Comparison of ENCODE assay signal across 8 cellular contexts in the genomic region with DNA sequence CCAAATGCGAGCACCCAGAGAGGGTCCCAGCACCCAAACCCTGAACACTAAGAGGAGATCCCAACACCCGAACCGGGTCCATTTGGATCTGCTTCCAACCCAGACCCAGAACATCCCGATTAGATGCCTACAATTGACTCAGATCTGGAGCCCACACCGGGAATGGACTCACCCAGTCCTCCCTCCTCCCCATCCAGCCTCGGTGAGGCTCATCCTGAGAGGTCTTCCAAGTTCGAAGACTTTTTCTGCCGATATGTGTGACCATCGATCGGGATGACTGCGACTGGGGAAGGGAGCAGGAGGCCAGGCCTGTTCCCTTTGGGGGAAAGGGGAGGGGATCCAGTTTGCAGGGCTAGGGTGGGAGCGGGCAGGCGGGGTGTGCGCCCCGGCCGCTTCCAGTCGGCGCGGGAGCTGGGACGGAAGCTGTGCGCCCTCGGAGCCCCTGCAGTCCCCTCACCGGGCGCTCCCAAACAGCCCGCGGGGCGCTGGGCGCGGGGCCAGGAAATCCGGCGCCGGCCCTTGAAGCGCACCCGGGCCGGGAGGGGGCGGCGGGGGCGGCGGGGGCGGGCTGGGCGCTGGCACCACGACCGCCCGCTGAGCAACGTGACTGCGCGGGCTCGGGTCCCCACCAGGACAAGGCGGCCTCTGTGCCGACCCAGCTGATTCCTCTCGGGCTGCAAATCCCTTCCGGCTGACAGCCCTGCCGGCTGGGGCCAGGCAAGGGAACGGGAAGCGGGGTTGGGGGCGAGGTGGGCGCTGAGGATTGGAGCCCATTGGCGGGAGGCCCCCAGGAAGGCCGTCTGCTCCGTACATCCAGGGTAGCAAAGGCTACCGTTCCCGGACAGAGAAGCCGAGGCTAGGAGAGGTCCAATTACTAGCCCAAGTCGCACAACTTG.
DNase-seq lines count a peak whose midpoint lies in the region; ATAC-seq and TF ChIP-seq lines count a peak whose summit lies in the region.

No MANE protein-coding gene starts in this region.

- TF ChIP-seq POLR2A in stomach (IDR thresholded peaks at IDR 0.05), result no peak

- no peaks in the 10 kb centered on the region for H3K36me3 ChIP-seq in iPS-15b (ENCODE audit: control insufficient read depth, insufficient read depth, low read length)
- H3K36me3 ChIP-seq in stomach, result no peaks in the 10 kb centered on the region

- 9 to 40% (median 10%) methylated on average over 13 to 64 of the region's 64 CpGs for WGBS in stomach, 5 donors

- H3K9me3 ChIP-seq in iPS-15b (ENCODE audit: control insufficient read depth, insufficient read depth, low read length) (no peaks in the 10 kb centered on the region), stomach (no peaks in the 10 kb centered on the region)

- H3K4me1 ChIP-seq in iPS-15b (ENCODE audit: control insufficient read depth, insufficient read depth, low read length), result peaks cover 6% of the 10 kb centered on the region
- H3K4me1 ChIP-seq in stomach, result peaks cover 17 to 30% (median 21%) of the 10 kb centered on the region in 4 donors

- peak overlapping the region; percentile 82 for H3K4me3 Mint-ChIP-seq in activated naive CD4-positive, alpha-beta T cell treated with anti-CD3 and anti-CD28 coated beads, Interleukin-2, amount 50 U/mL, for 24 hours

- H3K36me3 Mint-ChIP-seq in activated naive CD4-positive, alpha-beta T cell treated with anti-CD3 and anti-CD28 coated beads, Interleukin-2, amount 50 U/mL, for 24 hours, result no peaks in the 10 kb centered on the region

- intact Hi-C loops in stomach (cut with DNase I; ENCODE audit: low total_unique reads), result loop anchor here (10.0 kb wide), 1 partner anchor 133 kb away; no protein-coding TSS in a partner anchor

- peak overlapping the region in 2 of 5 donors; percentile 20 to 67 for H3K27ac ChIP-seq in stomach

- DNase-seq in activated naive CD4-positive, alpha-beta T cell treated with Interleukin-2 at 50 U/mL for 16 hours, result peak; percentile 11
- no peak for DNase-seq in activated naive CD4-positive, alpha-beta T cell treated with anti-CD3 and anti-CD28 coated beads, Interleukin-2, amount 50 U/mL, for 16 hours
- no peak for DNase-seq in stomach
- DNase-seq in stimulated activated CD4-positive, alpha-beta T cell treated with anti-CD3 and anti-CD28 coated beads, Interleukin-4, amount 100 ng/mL, for 24 hours, result no peak
- no peak for DNase-seq in middle frontal gyrus (ENCODE audit: extremely low spot score, low spot score)

- H3K4me3 ChIP-seq in iPS-15b (ENCODE audit: low read depth, low read length) (peak overlapping the region; percentile 3), stomach (peak overlapping the region; percentile 44 to 52 (median 48))

- TF ChIP-seq CTCF in stomach (IDR thresholded peaks at IDR 0.05), result no peak

- H3K27me3 Mint-ChIP-seq in activated naive CD4-positive, alpha-beta T cell treated with anti-CD3 and anti-CD28 coated beads, Interleukin-2, amount 50 U/mL, for 24 hours, result no peaks in the 10 kb centered on the region

- H3K9ac ChIP-seq in iPS-15b (ENCODE audit: low read depth, low read length), result no peak overlapping the region

- H3K4me1 Mint-ChIP-seq in activated naive CD4-positive, alpha-beta T cell treated with anti-CD3 and anti-CD28 coated beads, Interleukin-2, amount 50 U/mL, for 24 hours, result peaks cover 6% of the 10 kb centered on the region

- no peaks in the 10 kb centered on the region for H3K9me3 Mint-ChIP-seq in activated naive CD4-positive, alpha-beta T cell treated with anti-CD3 and anti-CD28 coated beads, Interleukin-2, amount 50 U/mL, for 24 hours

- ATAC-seq in HG02623 (IDR thresholded peaks at IDR 0.05; ENCODE audit: unreplicated experiment), result no peak

- no peak for TF ChIP-seq EP300 in stomach (IDR thresholded peaks at IDR 0.05)

- H3K27ac Mint-ChIP-seq in activated naive CD4-positive, alpha-beta T cell treated with anti-CD3 and anti-CD28 coated beads, Interleukin-2, amount 50 U/mL, for 24 hours, result no peak overlapping the region

- H3K27me3 ChIP-seq in iPS-15b (ENCODE audit: control insufficient read depth, insufficient read depth, low read length), result peaks cover 6% of the 10 kb centered on the region
- peaks cover 0 to 9% (median 0%) of the 10 kb centered on the region in 3 donors for H3K27me3 ChIP-seq in stomach
